20 cellular contexts compared by ENCODE assay signal in genomic region chr20:61989741-61990140, GRCh38.
"Had no signal": no experiment of that assay in that cellular context is flagged by ENCODE, and none has a peak within 500 bp of the region (broad histone marks: within the 10 kb centered on the region; RNA-seq: fewer than 3 reads in every experiment).

No MANE protein-coding gene starts in this region.

- H3K27me3 ChIP-seq: dorsolateral prefrontal cortex, esophagus muscularis mucosa, gastrocnemius medialis, neural progenitor cell, ovary, right atrium auricular region, tibial artery, upper lobe of left lung, vagina had no signal

- H3K4me3 ChIP-seq: dorsolateral prefrontal cortex, esophagus muscularis mucosa, gastrocnemius medialis, neural progenitor cell, ovary, right atrium auricular region, tibial artery, upper lobe of left lung, vagina had no signal

- H3K27me3 Mint-ChIP-seq: naive thymus-derived CD8-positive, alpha-beta T cell had no signal

- H3K36me3 ChIP-seq: ovary had no signal

- H3K27ac Mint-ChIP-seq: neural progenitor cell had no signal

- H3K4me1 Mint-ChIP-seq: neural progenitor cell had no signal

- ATAC-seq: gastrocnemius medialis; naive thymus-derived CD8-positive, alpha-beta T cell; stimulated activated naive CD8-positive, alpha-beta T cell treated with anti-CD3 and anti-CD28 coated beads, Interleukin-15, Interleukin-2, amounts not matched to agents 100 U/mL and 50 U/mL, for 24 hours had no signal

- H3K4me1 ChIP-seq: esophagus muscularis mucosa, neural progenitor cell, right atrium auricular region, tibial artery, upper lobe of left lung, vagina had no signal

- H3K4me3 Mint-ChIP-seq: neural progenitor cell had no signal

- H3K27ac ChIP-seq: dorsolateral prefrontal cortex, epithelial cell of prostate, esophagus muscularis mucosa, gastrocnemius medialis, neural progenitor cell, ovary, right atrium auricular region, tibial artery, upper lobe of left lung, vagina had no signal

- DNase-seq: cortex of kidney; dorsolateral prefrontal cortex; effector CD8-positive, alpha-beta T cell; gastrocnemius medialis; glutamatergic neuron; mammary epithelial cell; naive thymus-derived CD8-positive, alpha-beta T cell; nucleus accumbens; ovary; small intestine; stimulated activated CD4-positive, alpha-beta T cell treated with anti-CD3 and anti-CD28 coated beads, Interleukin-12 subunit alpha, Interleukin-12 subunit beta, amount 100 ng/mL, for 4 hours; stimulated activated CD4-positive, alpha-beta T cell treated with anti-CD3 and anti-CD28 coated beads, Interleukin-2, amount 100 ng/mL, for 48 hours; stimulated activated naive CD8-positive, alpha-beta T cell treated with anti-CD3 and anti-CD28 coated beads, Interleukin-15, Interleukin-2, amounts not matched to agents 100 U/mL and 50 U/mL, for 24 hours; tibial artery; upper lobe of left lung had no signal

- H3K9me3 ChIP-seq: ovary had no signal
